ENCODE assay signal across 10 cellular contexts in the genomic region with DNA sequence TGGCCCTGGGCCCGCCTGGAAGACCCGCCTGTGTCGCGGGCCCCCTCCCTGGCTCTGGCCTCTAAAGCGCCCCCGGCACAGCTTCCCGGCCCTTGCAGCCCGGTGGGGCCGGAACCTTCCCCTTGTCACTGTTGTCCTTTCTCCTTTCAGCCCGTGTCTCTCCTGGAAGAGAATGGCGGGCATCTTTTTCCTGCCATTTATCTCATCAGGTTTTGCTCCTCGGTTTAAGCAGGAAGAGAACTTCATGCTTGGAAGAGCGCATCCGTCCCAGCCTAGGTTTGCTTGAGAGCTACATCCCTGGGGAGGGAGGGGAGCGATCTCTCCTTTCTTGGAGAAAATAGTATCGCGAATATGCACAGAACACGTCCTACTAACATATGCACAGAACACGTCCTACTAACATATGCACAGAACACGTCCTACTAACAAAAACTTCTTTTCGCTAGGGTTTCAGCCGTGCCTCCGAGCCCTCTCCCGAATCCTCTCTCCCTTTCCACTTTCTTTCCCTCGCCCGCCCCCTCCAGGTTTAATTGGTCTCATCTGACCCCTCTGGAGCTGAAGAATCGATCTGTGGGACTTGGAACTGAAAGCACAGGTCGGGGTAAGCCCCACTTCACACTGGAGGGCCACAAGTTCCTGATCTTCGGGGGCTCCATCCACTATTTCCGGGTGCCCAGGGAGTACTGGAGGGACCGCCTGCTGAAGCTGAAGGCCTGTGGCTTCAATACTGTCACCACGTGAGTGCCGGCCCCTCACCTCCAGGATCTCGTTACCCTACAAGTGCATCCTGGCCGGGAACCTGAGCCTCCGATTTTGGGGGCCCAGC. TPM values are rescaled to one million over a fixed set of nuclear protein-coding genes. Genes with fewer than 3 reads are reported as not detected.
DNase-seq lines count a peak whose midpoint lies in the region; ATAC-seq and TF ChIP-seq lines count a peak whose summit lies in the region.
"Had no signal": no experiment of that assay in that cellular context is flagged by ENCODE, and none has a peak within 500 bp of the region (broad histone marks: within the 10 kb centered on the region; RNA-seq: fewer than 3 reads in every experiment).

No MANE protein-coding gene starts in this region.

- H3K9ac ChIP-seq in BLaER1 treated with 17β-estradiol and CSF1 and Interleukin-3, amounts not matched to agents 10 nM and 100 nM = peak overlapping the region in 6 of 11 experiments; percentile 45 to 59 (median 48); a peak in 7 of 22 replicates

- DNase-seq in HFFc6 (no peak), chondrocyte (ENCODE audit: low spot score) (no peak), Ammon's horn (ENCODE audit: low spot score) (no peak), T1000 (lab: John Stamatoyannopoulos, UW) (no peak), NCI-H1417 treated with DMSO at 0.1 percent for 48 hours (lab: John Stamatoyannopoulos, UW) (no peak), SIG-M5 treated with dmso at 0.1 percent for 504 hours (lab: John Stamatoyannopoulos, UW; ENCODE audit: unreplicated experiment) (no peak)
- no peak for DNase-seq in naive thymus-derived CD4-positive, alpha-beta T cell

- no peak overlapping the region for H3K27ac Mint-ChIP-seq in HFFc6
- no peak overlapping the region for H3K27ac Mint-ChIP-seq in chondrocyte (ENCODE audit: unreplicated experiment)
- peak overlapping the region in 4 of 9 donors; percentile 62 to 89 (median 74) for H3K27ac Mint-ChIP-seq in naive thymus-derived CD4-positive, alpha-beta T cell

- POLR2A ChIA-PET in naive thymus-derived CD4-positive, alpha-beta T cell (lab: Charles Lee) = no interaction called here

- H3K9me3 ChIP-seq in BLaER1 treated with 17β-estradiol and CSF1 and Interleukin-3, amounts not matched to agents 10 nM and 100 nM (replicated peaks in 1 of 11) = peaks cover 6 to 13% (median 7%) of the 10 kb centered on the region in 11 experiments; a peak in 19 of 22 replicates
- H3K9me3 ChIP-seq in naive thymus-derived CD4-positive, alpha-beta T cell (ENCODE audit: control insufficient read depth in 2 of 3, low read length in 3 of 3) = no peaks in the 10 kb centered on the region

- H3K36me3 ChIP-seq in BLaER1 treated with 17β-estradiol and CSF1 and Interleukin-3, amounts not matched to agents 10 nM and 100 nM = 0 out of 22 replicates have a peak, but pooled peaks cover 0 to 3% (median 0%) of the 10 kb centered on the region in 11 experiments
- no peaks in the 10 kb centered on the region for H3K36me3 ChIP-seq in naive thymus-derived CD4-positive, alpha-beta T cell (ENCODE audit: control insufficient read depth in 2 of 3, insufficient read depth in 3 of 3, low read length in 3 of 3)

- H4K20me1 ChIP-seq in BLaER1 treated with 17β-estradiol and CSF1 and Interleukin-3, amounts not matched to agents 10 nM and 100 nM = peaks cover 0 to 45% (median 31%) of the 10 kb centered on the region in 11 experiments; a peak in 18 of 22 replicates

- CTCF ChIA-PET in naive thymus-derived CD4-positive, alpha-beta T cell (lab: Charles Lee) = interaction anchor here (0.6 to 1.0 kb wide), 3 partner anchors 15 to 133 kb away, joined by 3 read pairs; a partner anchor contains a TSS

- H3K4me3 Mint-ChIP-seq in HFFc6 (peak overlapping the region; percentile 47), chondrocyte (ENCODE audit: unreplicated experiment) (peak overlapping the region; percentile 64)
- peak overlapping the region; percentile 81 to 94 (median 88) for H3K4me3 Mint-ChIP-seq in naive thymus-derived CD4-positive, alpha-beta T cell

- H3K4me1 Mint-ChIP-seq in HFFc6 (ENCODE audit: low read depth) (peaks cover 14% of the 10 kb centered on the region), chondrocyte (ENCODE audit: low read depth) (peaks cover 15% of the 10 kb centered on the region)
- peaks cover 22 to 43% (median 40%) of the 10 kb centered on the region in 7 donors for H3K4me1 Mint-ChIP-seq in naive thymus-derived CD4-positive, alpha-beta T cell

- peaks cover 3% of the 10 kb centered on the region; the same call in 1 of the 2 replicates for H3K36me3 Mint-ChIP-seq in HFFc6 (ENCODE audit: low read depth)
- peaks cover 2% of the 10 kb centered on the region for H3K36me3 Mint-ChIP-seq in chondrocyte (ENCODE audit: low read depth)
- peaks cover 0 to 21% (median 0%) of the 10 kb centered on the region in 5 donors for H3K36me3 Mint-ChIP-seq in naive thymus-derived CD4-positive, alpha-beta T cell

- H3K27me3 Mint-ChIP-seq in HFFc6 (ENCODE audit: insufficient read depth) = peaks cover 50% of the 10 kb centered on the region
- peaks cover 61% of the 10 kb centered on the region for H3K27me3 Mint-ChIP-seq in chondrocyte (ENCODE audit: low read depth)
- H3K27me3 Mint-ChIP-seq in naive thymus-derived CD4-positive, alpha-beta T cell = peaks cover 0 to 11% (median 4%) of the 10 kb centered on the region in 5 donors

- no peak overlapping the region for H3K27ac ChIP-seq in BLaER1 treated with 17β-estradiol and CSF1 and Interleukin-3, amounts not matched to agents 10 nM and 100 nM
- H3K27ac ChIP-seq in naive thymus-derived CD4-positive, alpha-beta T cell (ENCODE audit: low read depth, low read length) = no peak overlapping the region

- H3K4me1 ChIP-seq in BLaER1 treated with 17β-estradiol and CSF1 and Interleukin-3, amounts not matched to agents 10 nM and 100 nM = peaks cover 22 to 39% (median 28%) of the 10 kb centered on the region in 10 experiments; a peak in 19 of 20 replicates
- H3K4me1 ChIP-seq in naive thymus-derived CD4-positive, alpha-beta T cell (ENCODE audit: control insufficient read depth in 2 of 2, insufficient read depth in 2 of 2, low read length in 2 of 2) = peaks cover 19 to 27% of the 10 kb centered on the region in 2 donors

- H3K9me3 Mint-ChIP-seq in HFFc6 (no peaks in the 10 kb centered on the region; the same call in 1 of the 2 replicates), chondrocyte (ENCODE audit: low read depth) (peaks cover 4% of the 10 kb centered on the region)
- H3K9me3 Mint-ChIP-seq in naive thymus-derived CD4-positive, alpha-beta T cell = peaks cover 0 to 6% (median 0%) of the 10 kb centered on the region in 11 donors

- H3K4me2 ChIP-seq in BLaER1 treated with 17β-estradiol and CSF1 and Interleukin-3, amounts not matched to agents 10 nM and 100 nM = peak overlapping the region; percentile 89 to 98 (median 95)

- no peak for ATAC-seq in naive thymus-derived CD4-positive, alpha-beta T cell

- peak overlapping the region; percentile 53 to 69 (median 60) for H3K4me3 ChIP-seq in BLaER1 treated with 17β-estradiol and CSF1 and Interleukin-3, amounts not matched to agents 10 nM and 100 nM
- no peak overlapping the region for H3K4me3 ChIP-seq in naive thymus-derived CD4-positive, alpha-beta T cell (ENCODE audit: low read length)

- TF ChIP-seq CTCF in HFFc6 (IDR thresholded peaks at IDR 0.05) = no peak
- no peak for TF ChIP-seq CTCF in chondrocyte (IDR thresholded peaks at IDR 0.05)

- H3K27me3 ChIP-seq in BLaER1 treated with 17β-estradiol and CSF1 and Interleukin-3, amounts not matched to agents 10 nM and 100 nM = peaks cover 74 to 85% (median 75%) of the 10 kb centered on the region in 11 experiments
- no peaks in the 10 kb centered on the region for H3K27me3 ChIP-seq in naive thymus-derived CD4-positive, alpha-beta T cell (ENCODE audit: control insufficient read depth in 2 of 2, insufficient read depth in 2 of 2, low read length in 2 of 2)

- intact Hi-C loops in naive thymus-derived CD4-positive, alpha-beta T cell (cut with micrococcal nuclease) = loop anchor here (5.0 kb wide), 4 partner anchors 35 to 330 kb away; a partner anchor contains a TSS

RNA-seq across cellular contexts. Expression of a gene that starts 1.2 kb away (rescaled TPM):
- not detected for total RNA-seq in HFFc6 (2021; fragmentation: NEBNext Ultra II Directional; extraction: Animal tissue kit (Norgen Biotek cat#: 25700))
- total RNA-seq in chondrocyte = not detected in 3 replicates
- 10 to 100 TPM in 1 of 5 experiments, 1 to 10 TPM in 4; 1.0 to 11.4 (median 2.5) TPM for total RNA-seq in naive thymus-derived CD4-positive, alpha-beta T cell
- polyA plus RNA-seq in naive thymus-derived CD4-positive, alpha-beta T cell = 1 to 10 TPM; 2.4 to 2.8 TPM
- total RNA-seq: esophagus mucosa, RPMI7951 had no signal

RNA-seq across cellular contexts. Expression of a gene that starts 24.0 kb away (rescaled TPM):
- 10 to 100 TPM; 11.8 to 15.7 (median 13.8) TPM for total RNA-seq in HFFc6 (2021; fragmentation: NEBNext Ultra II Directional; extraction: Animal tissue kit (Norgen Biotek cat#: 25700))
- 14.9 to 21.1 TPM (median 17.0 TPM) in 3 replicates for total RNA-seq in chondrocyte
- 10 to 100 TPM; 18.5 to 40.2 (median 26.1) TPM for total RNA-seq in naive thymus-derived CD4-positive, alpha-beta T cell
- 10 to 100 TPM; 21.1 to 23.8 TPM for polyA plus RNA-seq in naive thymus-derived CD4-positive, alpha-beta T cell

RNA-seq across cellular contexts. Expression of a gene that starts 24.2 kb away (rescaled TPM):
- 10 to 100 TPM; 32.7 to 36.8 (median 34.2) TPM for total RNA-seq in HFFc6 (2021; fragmentation: NEBNext Ultra II Directional; extraction: Animal tissue kit (Norgen Biotek cat#: 25700))
- total RNA-seq in chondrocyte = 25.4 to 27.8 TPM (median 25.5 TPM) in 3 replicates
- 10 to 100 TPM; 34.4 to 67.7 (median 62.5) TPM for total RNA-seq in naive thymus-derived CD4-positive, alpha-beta T cell
- 100 to 1,000 TPM; 153 to 166 TPM for polyA plus RNA-seq in naive thymus-derived CD4-positive, alpha-beta T cell

RNA-seq across cellular contexts. Expression of a gene that starts 52.9 kb away (rescaled TPM):
- total RNA-seq in HFFc6 (2021; fragmentation: NEBNext Ultra II Directional; extraction: Animal tissue kit (Norgen Biotek cat#: 25700)) = 10 to 100 TPM; 36.5 to 45.0 (median 39.1) TPM
- 49.1 to 54.5 TPM (median 50.4 TPM) in 3 replicates for total RNA-seq in chondrocyte
- total RNA-seq in naive thymus-derived CD4-positive, alpha-beta T cell = 10 to 100 TPM; 50.9 to 69.2 (median 61.8) TPM
- polyA plus RNA-seq in naive thymus-derived CD4-positive, alpha-beta T cell = 10 to 100 TPM; 42.6 to 59.1 TPM

RNA-seq across cellular contexts. Expression of a gene that starts 53.6 kb away (rescaled TPM):
- 10 to 100 TPM; 19.6 to 31.1 (median 29.4) TPM for total RNA-seq in HFFc6 (2021; fragmentation: NEBNext Ultra II Directional; extraction: Animal tissue kit (Norgen Biotek cat#: 25700))
- total RNA-seq in chondrocyte = 13.2 to 24.3 TPM (median 17.0 TPM) in 3 replicates
- total RNA-seq in naive thymus-derived CD4-positive, alpha-beta T cell = 10 to 100 TPM; 31.5 to 90.9 (median 40.3) TPM
- 10 to 100 TPM; 16.3 to 18.7 TPM for polyA plus RNA-seq in naive thymus-derived CD4-positive, alpha-beta T cell
